Comparison of ENCODE assay signal across 18 cellular contexts in the genomic region with DNA sequence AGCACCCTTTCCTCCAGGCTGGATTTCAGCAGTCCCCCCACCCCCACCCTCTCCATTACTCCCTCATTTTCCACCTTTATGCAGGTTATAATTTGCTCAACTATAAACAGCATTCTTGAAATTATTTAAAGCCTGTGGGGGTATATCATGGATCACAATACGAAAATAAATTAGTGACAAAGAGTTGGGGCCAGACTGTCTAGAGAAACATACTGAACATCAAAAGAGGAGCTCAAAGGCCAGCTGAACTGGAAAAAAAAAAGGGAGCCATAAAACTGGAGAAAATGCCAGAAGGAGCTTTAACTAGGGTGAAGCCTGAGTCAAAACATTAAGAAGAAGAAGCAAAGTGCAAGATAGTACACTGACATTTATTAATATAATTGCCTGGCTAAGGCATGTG.
DNase-seq lines count a peak whose midpoint lies in the region; ATAC-seq and TF ChIP-seq lines count a peak whose summit lies in the region.
"Had no signal": no experiment of that assay in that cellular context is flagged by ENCODE, and none has a peak within 500 bp of the region (broad histone marks: within the 10 kb centered on the region; RNA-seq: fewer than 3 reads in every experiment).

No MANE protein-coding gene starts in this region.

- POLR2A ChIA-PET in HEK293 (lab: Yijun Ruan, JAX): no interaction called here

- H3K27me3 Mint-ChIP-seq in mesothelial cell of epicardium (ENCODE audit: low read depth): no peaks in the 10 kb centered on the region
- H3K27me3 Mint-ChIP-seq: CD4-positive, CD25-positive, alpha-beta regulatory T cell had no signal

- TF ChIP-seq CTCF in HEK293 (tag by site-specific recombination; IDR thresholded peaks at IDR 0.05) (no peak), mesothelial cell of epicardium (IDR thresholded peaks at IDR 0.05; ENCODE audit: unreplicated experiment) (no peak)

- peaks cover 3% of the 10 kb centered on the region for H3K9me3 Mint-ChIP-seq in mesothelial cell of epicardium
- H3K9me3 Mint-ChIP-seq: CD4-positive, CD25-positive, alpha-beta regulatory T cell; CD8-positive, alpha-beta memory T cell; H9 had no signal

- CTCF ChIA-PET in HEK293 (lab: Yijun Ruan, JAX): no interaction called here

- no peaks in the 10 kb centered on the region for H3K4me1 ChIP-seq in HEK293 (ENCODE audit: control insufficient read depth, insufficient read depth, low read length)

- peaks cover 4% of the 10 kb centered on the region for H3K36me3 Mint-ChIP-seq in mesothelial cell of epicardium
- H3K36me3 Mint-ChIP-seq: CD4-positive, CD25-positive, alpha-beta regulatory T cell had no signal

- H3K4me1 Mint-ChIP-seq in mesothelial cell of epicardium: peaks cover 20% of the 10 kb centered on the region

- H3K4me3 ChIP-seq in HEK293 (ENCODE audit: low read depth, low read length): no peak overlapping the region
- H3K4me3 ChIP-seq: GM12878 had no signal

- peak overlapping the region; percentile 75 for H3K27ac Mint-ChIP-seq in mesothelial cell of epicardium
- H3K27ac Mint-ChIP-seq: CD4-positive, CD25-positive, alpha-beta regulatory T cell had no signal

- peak; percentile 41 for ATAC-seq in sciatic nerve
- ATAC-seq: GM12878 had no signal

- no peaks in the 10 kb centered on the region for H3K36me3 ChIP-seq in HEK293 (ENCODE audit: control insufficient read depth in 2 of 2, insufficient read depth in 1 of 2, low read length in 2 of 2)
- H3K36me3 ChIP-seq: BE2C had no signal

- no peak overlapping the region for H3K27ac ChIP-seq in HEK293 (ENCODE audit: extremely low read depth, low read depth, low read length)

- no peaks in the 10 kb centered on the region for H3K9me3 ChIP-seq in HEK293 (ENCODE audit: control insufficient read depth, insufficient read depth, low read depth, low read length)
- H3K9me3 ChIP-seq: BE2C had no signal

- no peak overlapping the region for H3K4me3 Mint-ChIP-seq in mesothelial cell of epicardium
- H3K4me3 Mint-ChIP-seq: CD4-positive, CD25-positive, alpha-beta regulatory T cell; CD8-positive, alpha-beta memory T cell; H9 had no signal

- DNase-seq in astrocyte of the hippocampus (ENCODE audit: low read depth, low spot score): peak; percentile 32
- no peak for DNase-seq in mesothelial cell of epicardium (ENCODE audit: low spot score in 2 of 2, unreplicated experiment in 2 of 2)
- no peak for DNase-seq in sciatic nerve (ENCODE audit: low spot score)
- DNase-seq in activated CD4-positive, CD25-positive, alpha-beta regulatory T cell treated with anti-CD3 and anti-CD28 coated beads, Interleukin-2, amount 50 U/mL, for 72 hours: no peak
- no peak for DNase-seq in T-helper 1 cell
- DNase-seq: ACHN; BE2C; C1 segment of cervical spinal cord; CD4-positive, CD25-positive, alpha-beta regulatory T cell; CD8-positive, alpha-beta memory T cell; COR-L47; DMS 273 treated with DMSO at 0.1 percent for 48 hours; DMS53; DND-41; EL; H9 had no signal

- intact Hi-C loops in sciatic nerve (cut with DNase I): no loop called here

TF ChIP-seq in HEK293, 187 proteins besides CTCF, POLR2A, EP300 and RAD21:
- peak; percentile 68; the same call in 1 of the 2 replicates for TF ChIP-seq TCF7L2 (IDR thresholded peaks at IDR 0.05; ENCODE audit: borderline replicate concordance, low read depth, low read length)
- TF ChIP-seq ZNF449 (tag by site-specific recombination; IDR thresholded peaks at IDR 0.05): no peak
